10 cellular contexts compared by ENCODE assay signal in the genomic region with DNA sequence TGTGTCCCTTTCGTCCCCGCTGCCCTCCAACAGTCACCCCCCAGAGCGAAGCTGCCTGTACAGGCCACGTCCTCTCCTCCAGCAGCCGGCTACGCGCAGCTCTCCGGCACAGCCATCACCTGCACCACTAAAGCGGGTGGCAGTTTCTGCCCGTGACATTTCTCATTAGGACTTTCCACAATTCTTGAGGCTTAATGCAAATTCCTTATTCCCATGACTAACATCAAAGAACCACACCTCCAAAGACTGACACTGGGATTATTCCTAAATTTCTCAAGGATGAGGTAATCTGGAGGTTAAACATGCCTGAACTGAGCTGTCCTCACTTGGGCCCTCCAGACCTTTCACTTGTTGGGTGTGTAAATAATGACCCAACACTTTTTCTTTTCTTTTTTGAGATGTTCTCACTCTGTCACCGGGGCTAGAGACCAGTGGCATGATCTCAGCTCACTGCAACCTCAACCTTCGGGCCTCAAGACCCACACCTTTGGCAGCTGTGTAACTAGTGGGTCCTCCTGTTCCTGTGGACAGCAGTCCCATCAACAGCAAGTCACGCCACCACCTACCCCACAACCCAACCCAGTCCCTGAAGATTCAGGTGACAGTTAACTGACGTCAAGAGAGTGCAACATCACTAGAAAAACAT. TPM values are rescaled to one million over a fixed set of nuclear protein-coding genes. Genes with fewer than 3 reads are reported as not detected.
DNase-seq lines count a peak whose midpoint lies in the region; ATAC-seq lines count a peak whose summit lies in the region.
"Had no signal": no experiment of that assay in that cellular context is flagged by ENCODE, and none has a peak within 500 bp of the region (broad histone marks: within the 10 kb centered on the region; RNA-seq: fewer than 3 reads in every experiment).

No MANE protein-coding gene starts in this region.

- H3K4me1 ChIP-seq in trophoblast cell (ENCODE audit: control insufficient read depth in 1 of 2, insufficient read depth in 2 of 2, low read length in 2 of 2) = peaks cover 18 to 30% of the 10 kb centered on the region in 2 experiments

- no peaks in the 10 kb centered on the region for H3K79me1 ChIP-seq in trophoblast cell (ENCODE audit: low read length)

- H4K8ac ChIP-seq in trophoblast cell (ENCODE audit: low read depth, low read length) = no peak overlapping the region

- no peak overlapping the region for H3K4me2 ChIP-seq in trophoblast cell (ENCODE audit: low read length)

- no peak overlapping the region for H3K14ac ChIP-seq in trophoblast cell (ENCODE audit: low read length)

- H3K36me3 ChIP-seq in trophoblast cell (ENCODE audit: control insufficient read depth in 1 of 2, insufficient read depth in 2 of 2, low read length in 2 of 2) = peaks cover 0 to 4% of the 10 kb centered on the region in 2 experiments

- no peak overlapping the region for H3K27ac ChIP-seq in trophoblast cell (ENCODE audit: low read depth, low read length)

- H3K18ac ChIP-seq in trophoblast cell (ENCODE audit: low read length) = no peak overlapping the region

- H3K27me3 ChIP-seq in trophoblast cell (ENCODE audit: insufficient read depth, low read length) = no peaks in the 10 kb centered on the region

- H2BK120ac ChIP-seq in trophoblast cell (ENCODE audit: insufficient read depth, low read length, poor library complexity) = no peak overlapping the region

- no peak overlapping the region for H3K9ac ChIP-seq in trophoblast cell (ENCODE audit: low read length)

- H4K91ac ChIP-seq in trophoblast cell (ENCODE audit: low read depth, low read length) = no peak overlapping the region

- H2BK12ac ChIP-seq in trophoblast cell (ENCODE audit: low read length) = no peak overlapping the region

- peak overlapping the region; percentile 56 for H3K4ac ChIP-seq in trophoblast cell (ENCODE audit: low read depth, low read length)

- DNase-seq in Daoy (ENCODE audit: low read depth) (peak; percentile 40), RPMI7951 (ENCODE audit: low read depth) (peak; percentile 58), epidermal melanocyte (ENCODE audit: insufficient read length, low spot score) (peak; percentile 15), trophoblast cell (peak; percentile 54 to 69), NCI-H2107 treated with DMSO at 0.1 percent for 48 hours (lab: John Stamatoyannopoulos, UW; ENCODE audit: unreplicated experiment) (no peak), GF-D8 (lab: John Stamatoyannopoulos, UW) (no peak)
- DNase-seq: activated CD8-positive, alpha-beta memory T cell treated with anti-CD3 and anti-CD28 coated beads, Interleukin-2, amount 50 U/mL, for 48 hours had no signal

- no CpG with 5 or more reads among the region's 14 CpGs for WGBS in trophoblast cell (ENCODE audit: extremely low coverage, insufficient coverage, insufficient read length)

- H3K79me2 ChIP-seq in trophoblast cell (ENCODE audit: control insufficient read depth, insufficient read depth, low read length, poor library complexity) = peaks cover 45% of the 10 kb centered on the region

- no peak overlapping the region for H3K4me3 ChIP-seq in trophoblast cell (ENCODE audit: low read depth, low read length)

- no peak overlapping the region for H2BK5ac ChIP-seq in trophoblast cell (ENCODE audit: low read depth, low read length, poor library complexity)

- H4K12ac ChIP-seq in trophoblast cell (ENCODE audit: low read depth, low read length) = no peak overlapping the region

- H3K9me3 ChIP-seq in trophoblast cell (ENCODE audit: insufficient read depth, low read depth, low read length) = no peaks in the 10 kb centered on the region

- H2AK5ac ChIP-seq in trophoblast cell (ENCODE audit: low read length) = no peak overlapping the region

- no peak overlapping the region for H2AFZ ChIP-seq in trophoblast cell (ENCODE audit: insufficient read depth, low read length, poor library complexity)

- ATAC-seq in GM21529 (IDR thresholded peaks at IDR 0.05; ENCODE audit: unreplicated experiment) (no peak), HG03378 (IDR thresholded peaks at IDR 0.05; ENCODE audit: unreplicated experiment) (no peak)
- ATAC-seq: Panc1 had no signal

- H3K23ac ChIP-seq in trophoblast cell (ENCODE audit: low read length) = no peak overlapping the region

RNA-seq across cellular contexts. Expression of a gene that starts 11.7 kb away (rescaled TPM):
- 21.5 and 27.8 TPM in 2 replicates for total RNA-seq in Daoy (2014; rRNA removed; shearing (Covaris generic))
- total RNA-seq in RPMI7951 (2014; rRNA removed; shearing (Covaris generic)) = 31.2 and 38.4 TPM in 2 replicates
- 101 and 102 TPM in 2 replicates for polyA plus RNA-seq in trophoblast cell (2013)

RNA-seq across cellular contexts. Expression of a gene that starts 29.5 kb away (rescaled TPM):
- total RNA-seq in Daoy (2014; rRNA removed; shearing (Covaris generic)) = 43.1 and 49.9 TPM in 2 replicates
- 50.3 and 79.9 TPM in 2 replicates for total RNA-seq in RPMI7951 (2014; rRNA removed; shearing (Covaris generic))
- polyA plus RNA-seq in trophoblast cell (2013) = 43.6 and 45.1 TPM in 2 replicates

Comparison
In these comparisons a context has a peak if more than half of its experiments do, and no peak if none do; other contexts are left out.
1. DNase-seq: peak in Daoy (single experiment), RPMI7951 (single experiment), epidermal melanocyte (single experiment) and trophoblast cell (2 of 2); none in NCI-H2107 treated with DMSO at 0.1 percent for 48 hours (single experiment) and GF-D8 (single experiment).